In the genomic region with DNA sequence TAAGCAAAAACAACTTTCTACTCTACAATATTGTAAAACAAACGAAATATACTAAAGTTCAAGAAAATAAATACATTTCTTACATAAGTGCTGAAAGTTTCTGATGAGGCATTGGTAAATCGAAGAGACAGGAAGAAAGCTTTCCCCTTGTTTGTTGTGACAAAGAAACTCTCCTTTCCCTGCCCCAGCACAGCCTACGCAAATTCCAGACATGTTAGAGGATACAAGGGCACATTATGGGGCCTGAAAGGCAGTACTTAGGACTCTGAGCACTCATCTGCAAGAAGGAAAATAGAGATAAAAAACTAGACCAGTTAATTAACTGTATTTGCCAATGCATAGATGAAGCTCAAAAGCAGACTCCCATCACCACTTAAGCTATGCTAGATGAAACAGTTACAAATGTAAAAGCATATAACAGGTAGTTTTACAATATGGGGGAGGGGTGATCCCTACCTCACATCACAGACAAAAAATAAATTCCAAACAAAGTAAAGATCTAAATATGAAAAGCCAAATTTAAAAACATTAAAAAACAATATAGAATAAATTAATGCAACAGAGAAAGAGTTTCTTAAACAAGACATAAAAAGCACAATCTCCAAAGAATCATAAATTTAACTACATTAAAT, we compare ENCODE assay signal across 17 cellular contexts. TPM values are rescaled to one million over a fixed set of nuclear protein-coding genes. Genes with fewer than 3 reads are reported as not detected.
DNase-seq lines count a peak whose midpoint lies in the region; ATAC-seq and TF ChIP-seq lines count a peak whose summit lies in the region.
"Had no signal": no experiment of that assay in that cellular context is flagged by ENCODE, and none has a peak within 500 bp of the region (broad histone marks: within the 10 kb centered on the region; RNA-seq: fewer than 3 reads in every experiment).

No MANE protein-coding gene starts in this region.

- peak overlapping the region; percentile 29 for H3K27ac ChIP-seq in mesodermal cell (ENCODE audit: low read depth, low read length, severe bottlenecking)
- H3K27ac ChIP-seq: lower lobe of right lung, SJCRH30 had no signal

- H3K4me3 ChIP-seq in mesodermal cell (ENCODE audit: extremely low read depth, insufficient read depth, low read length, poor library complexity, severe bottlenecking): no peak overlapping the region
- H3K4me3 ChIP-seq: lower lobe of right lung, SJCRH30 had no signal

- no peaks in the 10 kb centered on the region for H3K9me3 Mint-ChIP-seq in endothelial cell (ENCODE audit: unreplicated experiment)
- H3K9me3 Mint-ChIP-seq: CD8-positive, alpha-beta T cell; natural killer cell had no signal

- peaks cover 5% of the 10 kb centered on the region for H3K9me3 ChIP-seq in mesodermal cell (ENCODE audit: control insufficient read depth, low read length)
- H3K9me3 ChIP-seq: lower lobe of right lung had no signal

- H3K27me3 Mint-ChIP-seq in endothelial cell (ENCODE audit: unreplicated experiment): peaks cover 2% of the 10 kb centered on the region

- 100% methylated on average over 1 of the region's 3 CpGs; no CpG with 5 or more reads in 1 of the 2 experiments for WGBS in mesodermal cell (ENCODE audit: insufficient coverage in 2 of 2), 2 experiments

- H3K36me3 ChIP-seq in mesodermal cell (ENCODE audit: control insufficient read depth, insufficient read depth, low read length): peaks cover 11% of the 10 kb centered on the region
- H3K36me3 ChIP-seq: lower lobe of right lung, SJCRH30 had no signal

- H3K4me1 Mint-ChIP-seq in endothelial cell (ENCODE audit: unreplicated experiment): peaks cover 6% of the 10 kb centered on the region

- no peak overlapping the region for H3K4me3 Mint-ChIP-seq in endothelial cell (ENCODE audit: unreplicated experiment)
- H3K4me3 Mint-ChIP-seq: CD8-positive, alpha-beta T cell; natural killer cell had no signal

- H3K36me3 Mint-ChIP-seq in endothelial cell (ENCODE audit: low read depth, unreplicated experiment): peaks cover 8% of the 10 kb centered on the region
- H3K36me3 Mint-ChIP-seq: natural killer cell had no signal

- ATAC-seq in HG03095 (IDR thresholded peaks at IDR 0.05; ENCODE audit: unreplicated experiment): no peak
- ATAC-seq: CD8-positive, alpha-beta T cell; lower lobe of right lung; natural killer cell had no signal

- in situ Hi-C loops in SK-MEL-5 (cut with HindIII; ENCODE audit: low pct_unique_long_range_greater_than_20kb, low sequenced_read_pairs): no loop called here

- DNase-seq in EH (ENCODE audit: low read depth) (peak; percentile 32), SK-MEL-5 (ENCODE audit: low read depth, low spot score) (peak; percentile 56), endothelial cell (ENCODE audit: low spot score) (peak; percentile 14), GOT3 (lab: John Stamatoyannopoulos, UW) (no peak), NCI-H1436 treated with DMSO at 0.1 percent for 48 hours (lab: John Stamatoyannopoulos, UW) (no peak)
- no peak for DNase-seq in stimulated activated CD4-positive, alpha-beta T cell treated with anti-CD3 and anti-CD28 coated beads, Interleukin-2, amount 100 ng/mL, for 48 hours
- DNase-seq: activated CD4-positive, alpha-beta T cell treated with anti-CD3 and anti-CD28 coated beads, Interleukin-2, amount 50 U/mL, for 1 hour; activated naive CD4-positive, alpha-beta T cell treated with anti-CD3 and anti-CD28 coated beads, Interleukin-2, amount 50 U/mL, for 16 hours; CD8-positive, alpha-beta T cell; effector CD8-positive, alpha-beta T cell; lower lobe of right lung; natural killer cell; NCI-H2029 treated with DMSO at 0.1 percent for 48 hours; NCI-H524 treated with DMSO at 0.1 percent for 48 hours; SJCRH30 had no signal

- no peaks in the 10 kb centered on the region for H3K4me1 ChIP-seq in mesodermal cell (ENCODE audit: control insufficient read depth, insufficient read depth, low read length, poor library complexity, severe bottlenecking)
- H3K4me1 ChIP-seq: lower lobe of right lung, SJCRH30 had no signal

- no peak for TF ChIP-seq CTCF in endothelial cell (IDR thresholded peaks at IDR 0.05; ENCODE audit: unreplicated experiment)

- H3K27ac Mint-ChIP-seq in endothelial cell (ENCODE audit: unreplicated experiment): peak overlapping the region; percentile 72
- H3K27ac Mint-ChIP-seq: CD8-positive, alpha-beta T cell; natural killer cell had no signal

RNA-seq across cellular contexts. Expression of a gene that starts 21.8 kb away (rescaled TPM):
- 8.9 and 9.6 TPM in 2 replicates for total RNA-seq in SK-MEL-5 (2014; rRNA removed; shearing (Covaris generic))
- 8.5 and 9.7 TPM in 2 replicates for polyA plus RNA-seq in SK-MEL-5 (2015; cell fraction: cytosol; rRNA removed)
- polyA plus RNA-seq in SK-MEL-5 (2015; cell fraction: nucleus; rRNA removed): 15.2 and 20.4 TPM in 2 replicates
- total RNA-seq in endothelial cell (ENCODE audit: unreplicated experiment): 19.8 TPM
- 18.6 TPM for polyA plus RNA-seq in mesodermal cell (2013, experiment 1 of 2)
- polyA plus RNA-seq in mesodermal cell (2013, experiment 2 of 2): 18.4 TPM

RNA-seq across cellular contexts. Expression of a gene that starts 48.4 kb away (rescaled TPM):
- 1.2 and 1.7 TPM in 2 replicates for total RNA-seq in SK-MEL-5 (2014; rRNA removed; shearing (Covaris generic))
- 1.9 and 3.3 TPM in 2 replicates for polyA plus RNA-seq in SK-MEL-5 (2015; cell fraction: cytosol; rRNA removed)
- 2.8 and 3.6 TPM in 2 replicates for polyA plus RNA-seq in SK-MEL-5 (2015; cell fraction: nucleus; rRNA removed)
- total RNA-seq in endothelial cell (ENCODE audit: unreplicated experiment): 8.0 TPM
- 3.4 TPM for polyA plus RNA-seq in mesodermal cell (2013, experiment 1 of 2)
- 2.5 TPM for polyA plus RNA-seq in mesodermal cell (2013, experiment 2 of 2)

Comparison
In these comparisons a context has a peak if more than half of its experiments do, and no peak if none do; other contexts are left out.
1. DNase-seq: peak in EH (single experiment), SK-MEL-5 (single experiment) and endothelial cell (single experiment); none in stimulated activated CD4-positive, alpha-beta T cell treated with anti-CD3 and anti-CD28 coated beads, Interleukin-2, amount 100 ng/mL, for 48 hours (0 of 2), GOT3 (single experiment) and NCI-H1436 treated with DMSO at 0.1 percent for 48 hours (single experiment).